Comparison of ENCODE assay signal across 8 cellular contexts in genomic region chr10:86755740-86756510, GRCh38. TPM values are rescaled to one million over a fixed set of nuclear protein-coding genes. Genes with fewer than 3 reads are reported as not detected.
DNase-seq lines count a peak whose midpoint lies in the region; ATAC-seq and TF ChIP-seq lines count a peak whose summit lies in the region.

No MANE protein-coding gene starts in this region.

- H3K9me3 Mint-ChIP-seq in activated naive CD8-positive, alpha-beta T cell treated with anti-CD3 and anti-CD28 coated beads, Interleukin-2, amount 50 U/mL, for 24 hours = no peaks in the 10 kb centered on the region

- intact Hi-C loops in heart left ventricle (cut with DNase I) (loop anchor here in 8 of 10 donors (1.0 to 10.0 kb wide), 8 partner anchors 44 to 149 kb away; no protein-coding TSS in a partner anchor), transverse colon (cut with DNase I; ENCODE audit: low total_unique reads) (loop anchor here (5.0 kb wide), 1 partner anchor 44 kb away; no protein-coding TSS in a partner anchor)

- DNase-seq in GM12864 (ENCODE audit: low read depth) = no peak
- peak; percentile 82 for DNase-seq in NCI-H1048 (lab: John Stamatoyannopoulos, UW)
- peak; percentile 58 to 75 for DNase-seq in SW 1271 (lab: John Stamatoyannopoulos, UW)
- peak; percentile 92 for DNase-seq in activated naive CD8-positive, alpha-beta T cell treated with anti-CD3 and anti-CD28 coated beads, Interleukin-2, amount 50 U/mL, for 24 hours
- DNase-seq in heart left ventricle = peak; percentile 84 to 95 (median 91)
- peak; percentile 90 to 92 for DNase-seq in trophoblast cell
- DNase-seq in transverse colon = peak; percentile 93

- H4K12ac ChIP-seq in trophoblast cell (ENCODE audit: low read depth, low read length) = peak overlapping the region; percentile 99

- peaks cover 31% of the 10 kb centered on the region for H3K27me3 Mint-ChIP-seq in activated naive CD8-positive, alpha-beta T cell treated with anti-CD3 and anti-CD28 coated beads, Interleukin-2, amount 50 U/mL, for 24 hours

- peak; percentile 85 for ATAC-seq in HG02588 (IDR thresholded peaks at IDR 0.05; ENCODE audit: unreplicated experiment)
- peak; percentile 93 for ATAC-seq in activated naive CD8-positive, alpha-beta T cell treated with anti-CD3 and anti-CD28 coated beads, Interleukin-2, amount 50 U/mL, for 24 hours
- ATAC-seq in heart left ventricle = peak; percentile 83 to 88 (median 88)

- H3K4ac ChIP-seq in trophoblast cell (ENCODE audit: low read depth, low read length) = peak overlapping the region; percentile 99

- H3K4me1 Mint-ChIP-seq in activated naive CD8-positive, alpha-beta T cell treated with anti-CD3 and anti-CD28 coated beads, Interleukin-2, amount 50 U/mL, for 24 hours = peaks cover 29% of the 10 kb centered on the region

- H3K4me1 ChIP-seq in heart left ventricle = peaks cover 0 to 45% (median 17%) of the 10 kb centered on the region in 12 donors
- peaks cover 2 to 5% of the 10 kb centered on the region in 2 experiments for H3K4me1 ChIP-seq in trophoblast cell (ENCODE audit: control insufficient read depth in 1 of 2, insufficient read depth in 2 of 2, low read length in 2 of 2)
- peaks cover 0 to 69% (median 31%) of the 10 kb centered on the region in 4 donors for H3K4me1 ChIP-seq in transverse colon

- no peak overlapping the region for H3K23ac ChIP-seq in trophoblast cell (ENCODE audit: low read length)

- peak overlapping the region; percentile 96 for H3K18ac ChIP-seq in trophoblast cell (ENCODE audit: low read length)

- no peaks in the 10 kb centered on the region for H3K36me3 ChIP-seq in heart left ventricle
- no peaks in the 10 kb centered on the region for H3K36me3 ChIP-seq in trophoblast cell (ENCODE audit: control insufficient read depth in 1 of 2, insufficient read depth in 2 of 2, low read length in 2 of 2)
- no peaks in the 10 kb centered on the region for H3K36me3 ChIP-seq in transverse colon

- peak overlapping the region; percentile 75 for H3K27ac Mint-ChIP-seq in activated naive CD8-positive, alpha-beta T cell treated with anti-CD3 and anti-CD28 coated beads, Interleukin-2, amount 50 U/mL, for 24 hours

- no peaks in the 10 kb centered on the region for H3K36me3 Mint-ChIP-seq in activated naive CD8-positive, alpha-beta T cell treated with anti-CD3 and anti-CD28 coated beads, Interleukin-2, amount 50 U/mL, for 24 hours (ENCODE audit: low read depth)

- peak overlapping the region; percentile 97 for H2AFZ ChIP-seq in trophoblast cell (ENCODE audit: insufficient read depth, low read length, poor library complexity)

- H3K27ac ChIP-seq in heart left ventricle (peak overlapping the region; percentile 83 to 100 (median 98)), trophoblast cell (ENCODE audit: low read depth, low read length) (peak overlapping the region; percentile 93), transverse colon (peak overlapping the region; percentile 95 to 99 (median 98))

- peaks cover 0 to 46% (median 8%) of the 10 kb centered on the region in 9 donors for H3K27me3 ChIP-seq in heart left ventricle
- H3K27me3 ChIP-seq in trophoblast cell (ENCODE audit: insufficient read depth, low read length) = no peaks in the 10 kb centered on the region
- H3K27me3 ChIP-seq in transverse colon = no peaks in the 10 kb centered on the region

- TF ChIP-seq POLR2A in heart left ventricle (IDR thresholded peaks at IDR 0.05) = peak; percentile 77 to 85
- peak; percentile 84 for TF ChIP-seq POLR2A in transverse colon (IDR thresholded peaks at IDR 0.05)

- peak overlapping the region; percentile 96 for H3K9ac ChIP-seq in trophoblast cell (ENCODE audit: low read length)

- peaks cover 17% of the 10 kb centered on the region for H3K79me1 ChIP-seq in trophoblast cell (ENCODE audit: low read length)

- peak overlapping the region; percentile 97 for H2AK5ac ChIP-seq in trophoblast cell (ENCODE audit: low read length)

- peak overlapping the region; percentile 88 for H2BK12ac ChIP-seq in trophoblast cell (ENCODE audit: low read length)

- peak overlapping the region; percentile 74 for H3K4me2 ChIP-seq in trophoblast cell (ENCODE audit: low read length)

- in situ Hi-C loops in transverse colon (cut with MboI; ENCODE audit: low pct_ligation_motif_present in 1 of 4, low pct_unique_long_range_greater_than_20kb in 1 of 4, low sequenced_read_pairs in 3 of 4) = no loop called here

- peak overlapping the region; percentile 99 for H3K14ac ChIP-seq in trophoblast cell (ENCODE audit: low read length)

- H3K4me3 ChIP-seq in GM12864 (ENCODE audit: low read depth, low read length) (peak overlapping the region; percentile 74), heart left ventricle (peak overlapping the region; percentile 58 to 83 (median 78)), trophoblast cell (ENCODE audit: low read depth, low read length) (peak overlapping the region; percentile 80), transverse colon (peak overlapping the region; percentile 59 to 90 (median 80))

- H4K91ac ChIP-seq in trophoblast cell (ENCODE audit: low read depth, low read length) = peak overlapping the region; percentile 100

- H2BK5ac ChIP-seq in trophoblast cell (ENCODE audit: low read depth, low read length, poor library complexity) = peak overlapping the region; percentile 100

- TF ChIP-seq EP300 in transverse colon (IDR thresholded peaks at IDR 0.05; ENCODE audit: low read depth) = peak; percentile 31

- H3K4me3 Mint-ChIP-seq in activated naive CD8-positive, alpha-beta T cell treated with anti-CD3 and anti-CD28 coated beads, Interleukin-2, amount 50 U/mL, for 24 hours = peak overlapping the region; percentile 78

- H3K9me3 ChIP-seq in heart left ventricle = no peaks in the 10 kb centered on the region
- H3K9me3 ChIP-seq in trophoblast cell (ENCODE audit: insufficient read depth, low read depth, low read length) = peaks cover 2% of the 10 kb centered on the region
- no peaks in the 10 kb centered on the region for H3K9me3 ChIP-seq in transverse colon

- H2BK120ac ChIP-seq in trophoblast cell (ENCODE audit: insufficient read depth, low read length, poor library complexity) = peak overlapping the region; percentile 100

- WGBS in heart left ventricle, 4 donors = 1 to 2% (median 1%) methylated on average over 24 to 89 of the region's 89 CpGs
- WGBS in trophoblast cell (ENCODE audit: extremely low coverage, insufficient coverage, insufficient read length) = no CpG with 5 or more reads among the region's 89 CpGs
- WGBS in transverse colon (ENCODE audit: low coverage in 1 of 2), 2 donors = 1% methylated on average over 53 of the region's 89 CpGs; no CpG with 5 or more reads in 1 of the 2 donors

- no peak for TF ChIP-seq CTCF in GM12864 (IDR thresholded peaks at IDR 0.05; ENCODE audit: low read depth, low read length, missing control alignments)
- TF ChIP-seq CTCF in heart left ventricle (IDR thresholded peaks at IDR 0.05) = no peak
- TF ChIP-seq CTCF in transverse colon (IDR thresholded peaks at IDR 0.05) = no peak

- H4K8ac ChIP-seq in trophoblast cell (ENCODE audit: low read depth, low read length) = peak overlapping the region; percentile 98

- H3K79me2 ChIP-seq in trophoblast cell (ENCODE audit: control insufficient read depth, insufficient read depth, low read length, poor library complexity) = peaks cover 20% of the 10 kb centered on the region

RNA-seq across cellular contexts. Expression of gene BMPR1A, which starts 0.5 kb away (rescaled TPM):
- total RNA-seq in heart left ventricle (10 to 100 TPM; 19.9 to 72.0 (median 46.1) TPM), transverse colon (10 to 100 TPM; 29.3 to 45.2 (median 38.0) TPM)
- 10 to 100 TPM in 1 of 2 donors, 1 to 10 TPM in 1; 6.3 to 18.6 TPM for polyA plus RNA-seq in heart left ventricle
- polyA plus RNA-seq in trophoblast cell (2013) = 33.4 and 35.8 TPM in 2 replicates
